ENCODE assay signal across 1 cellular context in the genomic region with DNA sequence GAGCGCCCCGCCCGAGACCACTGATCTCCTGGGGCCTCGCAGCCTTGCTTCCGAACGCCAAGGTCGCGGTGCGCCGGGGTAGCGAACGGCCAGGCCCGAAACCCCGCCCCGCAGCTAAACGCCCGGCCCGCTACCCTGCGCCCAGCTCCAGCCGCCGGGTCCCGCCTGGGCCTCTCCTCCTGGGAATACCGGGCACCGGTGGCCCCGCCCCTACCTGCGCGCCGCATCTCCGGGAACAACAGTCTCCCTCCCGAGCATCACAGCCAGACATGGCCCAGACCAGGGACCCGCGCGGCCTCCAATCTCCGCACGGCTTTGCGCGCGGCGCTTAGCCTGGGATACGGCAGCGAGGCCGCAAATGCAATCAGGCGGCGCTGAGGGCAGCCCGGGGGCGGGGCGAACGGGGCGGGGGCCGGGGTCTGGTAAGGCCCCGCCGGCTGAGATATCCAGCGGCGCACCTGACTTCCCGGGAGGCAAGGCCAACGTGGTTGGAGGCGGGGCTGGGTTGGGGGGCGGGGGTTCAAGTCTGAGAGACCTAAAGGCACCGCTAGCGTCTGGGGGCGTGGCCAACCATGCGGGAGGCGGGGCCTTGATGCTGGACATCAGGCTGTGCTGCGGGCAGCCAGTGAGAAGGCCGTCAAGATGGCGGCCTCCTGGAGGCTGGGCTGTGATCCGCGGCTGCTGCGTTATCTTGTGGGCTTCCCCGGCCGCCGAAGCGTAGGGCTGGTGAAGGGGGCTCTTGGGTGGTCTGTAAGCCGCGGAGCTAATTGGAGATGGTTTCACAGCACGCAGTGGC.
TF ChIP-seq lines count a peak whose summit lies in the region.

A gene with protein sequence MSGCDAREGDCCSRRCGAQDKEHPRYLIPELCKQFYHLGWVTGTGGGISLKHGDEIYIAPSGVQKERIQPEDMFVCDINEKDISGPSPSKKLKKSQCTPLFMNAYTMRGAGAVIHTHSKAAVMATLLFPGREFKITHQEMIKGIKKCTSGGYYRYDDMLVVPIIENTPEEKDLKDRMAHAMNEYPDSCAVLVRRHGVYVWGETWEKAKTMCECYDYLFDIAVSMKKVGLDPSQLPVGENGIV (minus strand): TSS at position 366 of the 796 bp plus-strand sequence. CDS start 95 bp downstream, at position 271.
A gene (plus strand): TSS at position 605 of the 796 bp plus-strand sequence. CDS start 38 bp downstream, at position 643.

TF ChIP-seq in K562, 482 proteins besides CTCF, POLR2A, EP300 and RAD21 (continued from another document and continues in another):
- TF ChIP-seq, protein P1, sequence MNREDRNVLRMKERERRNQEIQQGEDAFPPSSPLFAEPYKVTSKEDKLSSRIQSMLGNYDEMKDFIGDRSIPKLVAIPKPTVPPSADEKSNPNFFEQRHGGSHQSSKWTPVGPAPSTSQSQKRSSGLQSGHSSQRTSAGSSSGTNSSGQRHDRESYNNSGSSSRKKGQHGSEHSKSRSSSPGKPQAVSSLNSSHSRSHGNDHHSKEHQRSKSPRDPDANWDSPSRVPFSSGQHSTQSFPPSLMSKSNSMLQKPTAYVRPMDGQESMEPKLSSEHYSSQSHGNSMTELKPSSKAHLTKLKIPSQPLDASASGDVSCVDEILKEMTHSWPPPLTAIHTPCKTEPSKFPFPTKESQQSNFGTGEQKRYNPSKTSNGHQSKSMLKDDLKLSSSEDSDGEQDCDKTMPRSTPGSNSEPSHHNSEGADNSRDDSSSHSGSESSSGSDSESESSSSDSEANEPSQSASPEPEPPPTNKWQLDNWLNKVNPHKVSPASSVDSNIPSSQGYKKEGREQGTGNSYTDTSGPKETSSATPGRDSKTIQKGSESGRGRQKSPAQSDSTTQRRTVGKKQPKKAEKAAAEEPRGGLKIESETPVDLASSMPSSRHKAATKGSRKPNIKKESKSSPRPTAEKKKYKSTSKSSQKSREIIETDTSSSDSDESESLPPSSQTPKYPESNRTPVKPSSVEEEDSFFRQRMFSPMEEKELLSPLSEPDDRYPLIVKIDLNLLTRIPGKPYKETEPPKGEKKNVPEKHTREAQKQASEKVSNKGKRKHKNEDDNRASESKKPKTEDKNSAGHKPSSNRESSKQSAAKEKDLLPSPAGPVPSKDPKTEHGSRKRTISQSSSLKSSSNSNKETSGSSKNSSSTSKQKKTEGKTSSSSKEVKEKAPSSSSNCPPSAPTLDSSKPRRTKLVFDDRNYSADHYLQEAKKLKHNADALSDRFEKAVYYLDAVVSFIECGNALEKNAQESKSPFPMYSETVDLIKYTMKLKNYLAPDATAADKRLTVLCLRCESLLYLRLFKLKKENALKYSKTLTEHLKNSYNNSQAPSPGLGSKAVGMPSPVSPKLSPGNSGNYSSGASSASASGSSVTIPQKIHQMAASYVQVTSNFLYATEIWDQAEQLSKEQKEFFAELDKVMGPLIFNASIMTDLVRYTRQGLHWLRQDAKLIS (CRISPR knock-in tag; IDR thresholded peaks at IDR 0.05): peak; percentile 69; the same call in 1 of the 2 replicates
- TF ChIP-seq BHLHE40 (IDR thresholded peaks at IDR 0.05; ENCODE audit: low read length) (peak; percentile 74; the same call in 1 of the 2 replicates), SPI1 (IDR thresholded peaks at IDR 0.05; ENCODE audit: borderline replicate concordance, low read depth, low read length) (no peak), ETV6 (IDR thresholded peaks at IDR 0.05; ENCODE audit: borderline replicate concordance in 1 of 2, low read depth in 2 of 2, low read length in 1 of 2) (no peak), ETV6 (CRISPR knock-in tag; IDR thresholded peaks at IDR 0.05; ENCODE audit: borderline replicate concordance) (0 out of 2 replicates have a peak, but pooled peaks have one; percentile 32), ETV1 (tag; conservative IDR thresholded peaks at IDR 0.05; ENCODE audit: low read depth) (no peak), NEUROD1 (IDR thresholded peaks at IDR 0.05; ENCODE audit: borderline replicate concordance, low read depth, low read length, partially characterized antibody) (no peak), ZSCAN32 (CRISPR knock-in tag; IDR thresholded peaks at IDR 0.05) (no peak), PRMT5 (CRISPR knock-in tag; IDR thresholded peaks at IDR 0.05) (no peak), CEBPG (CRISPR knock-in tag; IDR thresholded peaks at IDR 0.05) (no peak), CEBPG (tag; conservative IDR thresholded peaks at IDR 0.05 in 1 of 2, IDR thresholded peaks at IDR 0.05 in 1 of 2) (no peak), XRCC4 (IDR thresholded peaks at IDR 0.05; ENCODE audit: extremely low read depth, insufficient read depth, insufficient read length) (no peak), GABPB1 (CRISPR knock-in tag; IDR thresholded peaks at IDR 0.05) (peak; percentile 63), DDX20 (tag; IDR thresholded peaks at IDR 0.05; ENCODE audit: low read depth) (no peak), HIVEP1 (CRISPR knock-in tag; IDR thresholded peaks at IDR 0.05) (no peak), CREB1 (IDR thresholded peaks at IDR 0.05) (peak; percentile 25; the same call in 1 of the 2 replicates), CREB1 (CRISPR knock-in tag; IDR thresholded peaks at IDR 0.05) (no peak), ZNF57 (CRISPR knock-in tag; IDR thresholded peaks at IDR 0.05) (no peak), NUFIP1 (IDR thresholded peaks at IDR 0.05; ENCODE audit: partially characterized antibody) (no peak), ZNF384 (IDR thresholded peaks at IDR 0.05; ENCODE audit: low read depth, low read length) (no peak), SMAD4 (CRISPR knock-in tag; conservative IDR thresholded peaks at IDR 0.05) (peak; percentile 33), MTA3 (IDR thresholded peaks at IDR 0.05; ENCODE audit: borderline replicate concordance) (no peak), FOXJ3 (CRISPR knock-in tag; IDR thresholded peaks at IDR 0.05) (no peak), FOXA3 (CRISPR knock-in tag; conservative IDR thresholded peaks at IDR 0.05 in 1 of 2, IDR thresholded peaks at IDR 0.05 in 1 of 2) (peak in 1 of 2 experiments; percentile 76; a peak in 1 of 4 replicates), SRSF9 (IDR thresholded peaks at IDR 0.05; ENCODE audit: borderline replicate concordance, low read depth, low read length) (no peak), SMARCE1 (IDR thresholded peaks at IDR 0.05) (no peak; the same call in 1 of the 2 replicates), ZNF232 (CRISPR knock-in tag; IDR thresholded peaks at IDR 0.05) (no peak; the same call in 1 of the 2 replicates), KAT7 (CRISPR knock-in tag; IDR thresholded peaks at IDR 0.05; ENCODE audit: borderline replicate concordance) (peak; percentile 91), KLF10 (CRISPR knock-in tag; IDR thresholded peaks at IDR 0.05) (no peak), PHB (CRISPR knock-in tag; IDR thresholded peaks at IDR 0.05) (no peak)
- TF ChIP-seq, protein P2, sequence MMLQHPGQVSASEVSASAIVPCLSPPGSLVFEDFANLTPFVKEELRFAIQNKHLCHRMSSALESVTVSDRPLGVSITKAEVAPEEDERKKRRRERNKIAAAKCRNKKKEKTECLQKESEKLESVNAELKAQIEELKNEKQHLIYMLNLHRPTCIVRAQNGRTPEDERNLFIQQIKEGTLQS (IDR thresholded peaks at IDR 0.05): no peak; the same call in 1 of the 2 replicates
- TF ChIP-seq, protein P2 (CRISPR knock-in tag; conservative IDR thresholded peaks at IDR 0.05): no peak
- TF ChIP-seq, protein P3, sequence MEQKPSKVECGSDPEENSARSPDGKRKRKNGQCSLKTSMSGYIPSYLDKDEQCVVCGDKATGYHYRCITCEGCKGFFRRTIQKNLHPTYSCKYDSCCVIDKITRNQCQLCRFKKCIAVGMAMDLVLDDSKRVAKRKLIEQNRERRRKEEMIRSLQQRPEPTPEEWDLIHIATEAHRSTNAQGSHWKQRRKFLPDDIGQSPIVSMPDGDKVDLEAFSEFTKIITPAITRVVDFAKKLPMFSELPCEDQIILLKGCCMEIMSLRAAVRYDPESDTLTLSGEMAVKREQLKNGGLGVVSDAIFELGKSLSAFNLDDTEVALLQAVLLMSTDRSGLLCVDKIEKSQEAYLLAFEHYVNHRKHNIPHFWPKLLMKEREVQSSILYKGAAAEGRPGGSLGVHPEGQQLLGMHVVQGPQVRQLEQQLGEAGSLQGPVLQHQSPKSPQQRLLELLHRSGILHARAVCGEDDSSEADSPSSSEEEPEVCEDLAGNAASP (IDR thresholded peaks at IDR 0.05): no peak
- TF ChIP-seq, protein P4, sequence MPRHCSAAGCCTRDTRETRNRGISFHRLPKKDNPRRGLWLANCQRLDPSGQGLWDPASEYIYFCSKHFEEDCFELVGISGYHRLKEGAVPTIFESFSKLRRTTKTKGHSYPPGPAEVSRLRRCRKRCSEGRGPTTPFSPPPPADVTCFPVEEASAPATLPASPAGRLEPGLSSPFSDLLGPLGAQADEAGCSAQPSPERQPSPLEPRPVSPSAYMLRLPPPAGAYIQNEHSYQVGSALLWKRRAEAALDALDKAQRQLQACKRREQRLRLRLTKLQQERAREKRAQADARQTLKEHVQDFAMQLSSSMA (CRISPR knock-in tag; IDR thresholded peaks at IDR 0.05): no peak
- TF ChIP-seq, protein P5, sequence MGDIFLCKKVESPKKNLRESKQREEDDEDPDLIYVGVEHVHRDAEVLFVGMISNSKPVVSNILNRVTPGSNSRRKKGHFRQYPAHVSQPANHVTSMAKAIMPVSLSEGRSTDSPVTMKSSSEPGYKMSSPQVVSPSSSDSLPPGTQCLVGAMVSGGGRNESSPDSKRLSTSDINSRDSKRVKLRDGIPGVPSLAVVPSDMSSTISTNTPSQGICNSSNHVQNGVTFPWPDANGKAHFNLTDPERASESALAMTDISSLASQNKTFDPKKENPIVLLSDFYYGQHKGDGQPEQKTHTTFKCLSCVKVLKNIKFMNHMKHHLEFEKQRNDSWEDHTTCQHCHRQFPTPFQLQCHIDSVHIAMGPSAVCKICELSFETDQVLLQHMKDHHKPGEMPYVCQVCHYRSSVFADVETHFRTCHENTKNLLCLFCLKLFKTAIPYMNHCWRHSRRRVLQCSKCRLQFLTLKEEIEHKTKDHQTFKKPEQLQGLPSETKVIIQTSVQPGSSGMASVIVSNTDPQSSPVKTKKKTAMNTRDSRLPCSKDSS (IDR thresholded peaks at IDR 0.05; ENCODE audit: low read depth, partially characterized antibody): no peak
- TF ChIP-seq, protein P6, sequence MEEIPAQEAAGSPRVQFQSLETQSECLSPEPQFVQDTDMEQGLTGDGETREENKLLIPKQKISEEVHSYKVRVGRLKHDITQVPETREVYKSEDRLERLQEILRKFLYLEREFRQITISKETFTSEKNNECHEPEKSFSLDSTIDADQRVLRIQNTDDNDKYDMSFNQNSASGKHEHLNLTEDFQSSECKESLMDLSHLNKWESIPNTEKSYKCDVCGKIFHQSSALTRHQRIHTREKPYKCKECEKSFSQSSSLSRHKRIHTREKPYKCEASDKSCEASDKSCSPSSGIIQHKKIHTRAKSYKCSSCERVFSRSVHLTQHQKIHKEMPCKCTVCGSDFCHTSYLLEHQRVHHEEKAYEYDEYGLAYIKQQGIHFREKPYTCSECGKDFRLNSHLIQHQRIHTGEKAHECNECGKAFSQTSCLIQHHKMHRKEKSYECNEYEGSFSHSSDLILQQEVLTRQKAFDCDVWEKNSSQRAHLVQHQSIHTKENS (CRISPR knock-in tag; IDR thresholded peaks at IDR 0.05): no peak
- TF ChIP-seq, protein P7, sequence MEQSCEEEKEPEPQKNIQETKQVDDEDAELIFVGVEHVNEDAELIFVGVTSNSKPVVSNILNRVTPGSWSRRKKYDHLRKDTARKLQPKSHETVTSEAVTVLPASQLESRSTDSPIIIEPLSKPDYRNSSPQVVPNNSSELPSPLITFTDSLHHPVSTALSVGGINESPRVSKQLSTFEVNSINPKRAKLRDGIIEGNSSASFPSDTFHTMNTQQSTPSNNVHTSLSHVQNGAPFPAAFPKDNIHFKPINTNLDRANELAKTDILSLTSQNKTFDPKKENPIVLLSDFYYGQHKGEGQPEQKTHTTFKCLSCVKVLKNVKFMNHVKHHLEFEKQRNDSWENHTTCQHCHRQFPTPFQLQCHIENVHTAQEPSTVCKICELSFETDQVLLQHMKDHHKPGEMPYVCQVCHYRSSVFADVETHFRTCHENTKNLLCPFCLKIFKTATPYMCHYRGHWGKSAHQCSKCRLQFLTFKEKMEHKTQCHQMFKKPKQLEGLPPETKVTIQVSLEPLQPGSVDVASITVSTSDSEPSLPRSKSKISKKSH (CRISPR knock-in tag; IDR thresholded peaks at IDR 0.05): no peak
- TF ChIP-seq, protein P8, sequence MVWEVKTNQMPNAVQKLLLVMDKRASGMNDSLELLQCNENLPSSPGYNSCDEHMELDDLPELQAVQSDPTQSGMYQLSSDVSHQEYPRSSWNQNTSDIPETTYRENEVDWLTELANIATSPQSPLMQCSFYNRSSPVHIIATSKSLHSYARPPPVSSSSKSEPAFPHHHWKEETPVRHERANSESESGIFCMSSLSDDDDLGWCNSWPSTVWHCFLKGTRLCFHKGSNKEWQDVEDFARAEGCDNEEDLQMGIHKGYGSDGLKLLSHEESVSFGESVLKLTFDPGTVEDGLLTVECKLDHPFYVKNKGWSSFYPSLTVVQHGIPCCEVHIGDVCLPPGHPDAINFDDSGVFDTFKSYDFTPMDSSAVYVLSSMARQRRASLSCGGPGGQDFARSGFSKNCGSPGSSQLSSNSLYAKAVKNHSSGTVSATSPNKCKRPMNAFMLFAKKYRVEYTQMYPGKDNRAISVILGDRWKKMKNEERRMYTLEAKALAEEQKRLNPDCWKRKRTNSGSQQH (CRISPR knock-in tag; IDR thresholded peaks at IDR 0.05): no peak
- TF ChIP-seq, protein P9, sequence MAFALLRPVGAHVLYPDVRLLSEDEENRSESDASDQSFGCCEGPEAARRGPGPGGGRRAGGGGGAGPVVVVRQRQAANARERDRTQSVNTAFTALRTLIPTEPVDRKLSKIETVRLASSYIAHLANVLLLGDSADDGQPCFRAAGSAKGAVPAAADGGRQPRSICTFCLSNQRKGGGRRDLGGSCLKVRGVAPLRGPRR (CRISPR knock-in tag; IDR thresholded peaks at IDR 0.05): no peak
- TF ChIP-seq, protein P10, sequence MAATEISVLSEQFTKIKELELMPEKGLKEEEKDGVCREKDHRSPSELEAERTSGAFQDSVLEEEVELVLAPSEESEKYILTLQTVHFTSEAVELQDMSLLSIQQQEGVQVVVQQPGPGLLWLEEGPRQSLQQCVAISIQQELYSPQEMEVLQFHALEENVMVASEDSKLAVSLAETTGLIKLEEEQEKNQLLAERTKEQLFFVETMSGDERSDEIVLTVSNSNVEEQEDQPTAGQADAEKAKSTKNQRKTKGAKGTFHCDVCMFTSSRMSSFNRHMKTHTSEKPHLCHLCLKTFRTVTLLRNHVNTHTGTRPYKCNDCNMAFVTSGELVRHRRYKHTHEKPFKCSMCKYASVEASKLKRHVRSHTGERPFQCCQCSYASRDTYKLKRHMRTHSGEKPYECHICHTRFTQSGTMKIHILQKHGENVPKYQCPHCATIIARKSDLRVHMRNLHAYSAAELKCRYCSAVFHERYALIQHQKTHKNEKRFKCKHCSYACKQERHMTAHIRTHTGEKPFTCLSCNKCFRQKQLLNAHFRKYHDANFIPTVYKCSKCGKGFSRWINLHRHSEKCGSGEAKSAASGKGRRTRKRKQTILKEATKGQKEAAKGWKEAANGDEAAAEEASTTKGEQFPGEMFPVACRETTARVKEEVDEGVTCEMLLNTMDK (IDR thresholded peaks at IDR 0.05; ENCODE audit: borderline replicate concordance, insufficient read depth, low read depth, low read length, poor library complexity, severe bottlenecking): no peak
